10 cellular contexts compared by ENCODE assay signal in the genomic region with DNA sequence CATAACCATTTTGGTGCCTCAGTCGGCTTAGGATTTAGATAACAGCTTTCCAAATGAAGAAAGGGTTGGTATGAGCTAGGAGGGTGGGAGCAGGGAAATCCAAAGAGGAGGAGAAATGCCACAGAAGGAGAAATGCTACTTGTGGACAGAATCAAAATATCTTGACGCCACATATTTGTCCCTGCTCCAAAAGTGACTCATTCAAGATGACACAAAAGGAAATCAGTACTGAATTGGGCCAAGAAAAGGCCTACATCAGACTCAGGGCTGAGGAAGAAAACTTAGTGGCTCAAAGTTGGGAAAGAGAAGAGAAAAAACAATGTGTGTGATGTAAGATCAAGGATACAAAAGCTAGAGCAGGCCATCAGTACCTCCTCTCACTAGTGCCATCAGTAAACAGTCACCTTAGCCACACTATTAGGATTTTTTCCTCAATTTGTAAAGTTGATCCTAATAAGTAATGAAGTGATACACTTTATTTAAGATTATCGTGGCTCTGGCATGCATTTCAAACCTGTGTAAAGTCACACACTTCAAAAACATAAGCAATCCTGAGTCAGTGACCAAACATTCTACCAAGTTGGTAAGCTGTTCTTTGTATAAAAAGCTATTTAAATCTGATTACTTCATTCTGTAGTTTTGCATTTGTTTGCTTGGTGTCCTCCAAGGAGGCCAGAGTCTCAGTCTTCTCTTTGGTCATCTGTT. TPM values are rescaled to one million over a fixed set of nuclear protein-coding genes. Genes with fewer than 3 reads are reported as not detected.
A peak's percentile ranks its signal among the peaks of the same experiment; 100 is the strongest.
DNase-seq lines count a peak whose midpoint lies in the region; ATAC-seq, FAIRE-seq and TF ChIP-seq lines count a peak whose summit lies in the region.
"Had no signal": no experiment of that assay in that cellular context is flagged by ENCODE, and none has a peak within 500 bp of the region (broad histone marks: within the 10 kb centered on the region; RNA-seq: fewer than 3 reads in every experiment).

No MANE protein-coding gene starts in this region.

- DNase-seq in IMR-90 (peak; percentile 91), mucosa of descending colon (peak in 1 of 3 donors; percentile 9), urothelium cell line (ENCODE audit: low spot score) (peak; percentile 10), OCI-M1 (lab: John Stamatoyannopoulos, UW) (no peak), Karpas-422 (no peak)
- no peak for DNase-seq in activated T-cell treated with anti-CD3 and anti-CD28 coated beads, Interleukin-2, amount 50 U/mL, for 1 hour
- DNase-seq in activated T-cell treated with anti-CD3 and anti-CD28 coated beads, Interleukin-2, amount 50 U/mL, for 4 hours: no peak
- DNase-seq: NCI-H526 treated with DMSO at 0.1 percent for 48 hours had no signal

- peak overlapping the region; percentile 54; the same call in 1 of the 2 replicates for H4K91ac ChIP-seq in IMR-90 (ENCODE audit: insufficient read depth, low read depth, low read length)

- dilution Hi-C loops in IMR-90 (cut with HindIII; ENCODE audit: low sequenced_read_pairs, unreplicated experiment): no loop called here

- peak overlapping the region; percentile 75; the same call in 1 of the 2 replicates for H3K18ac ChIP-seq in IMR-90 (ENCODE audit: low read depth, low read length)

- intact Hi-C loops in IMR-90 (cut with micrococcal nuclease) (no loop called here), mucosa of descending colon (cut with DNase I, micrococcal nuclease) (no loop called here)

- H3K4me1 Mint-ChIP-seq in activated T-cell treated with anti-CD3 and anti-CD28 coated beads, Interleukin-2, amount 50 U/mL, for 4 hours (ENCODE audit: low read depth): no peaks in the 10 kb centered on the region
- H3K4me1 Mint-ChIP-seq: IgD-negative memory B cell had no signal

- H3K9me3 ChIP-seq in IMR-90 (ENCODE audit: control insufficient read depth, insufficient read depth, low read length): no peaks in the 10 kb centered on the region
- H3K9me3 ChIP-seq in duodenal mucosa (ENCODE audit: control insufficient read depth in 1 of 2, low read length in 2 of 2): no peaks in the 10 kb centered on the region
- no peaks in the 10 kb centered on the region for H3K9me3 ChIP-seq in mucosa of descending colon
- H3K9me3 ChIP-seq in Karpas-422 (ENCODE audit: low read length): no peaks in the 10 kb centered on the region

- H2BK20ac ChIP-seq in IMR-90 (ENCODE audit: low read depth, low read length): peak overlapping the region; percentile 40; the same call in 1 of the 2 replicates

- H4K5ac ChIP-seq in IMR-90 (ENCODE audit: low read depth, low read length): peak overlapping the region; percentile 55; the same call in 1 of the 2 replicates

- peak overlapping the region; percentile 88 for H2BK5ac ChIP-seq in IMR-90 (ENCODE audit: low read depth, low read length, poor library complexity, severe bottlenecking)

- H3K9ac ChIP-seq in IMR-90 (ENCODE audit: low read depth, low read length) (peak overlapping the region; percentile 34; the same call in 1 of the 2 replicates), duodenal mucosa (ENCODE audit: low read depth in 1 of 2, low read length in 2 of 2) (no peak overlapping the region), Karpas-422 (ENCODE audit: low read length) (no peak overlapping the region)

- H3K14ac ChIP-seq in IMR-90 (replicated peaks; ENCODE audit: low read depth, low read length): peak overlapping the region; percentile 63

- H4K20me1 ChIP-seq in IMR-90 (ENCODE audit: insufficient read depth, low read length): peaks cover 12% of the 10 kb centered on the region
- H4K20me1 ChIP-seq in Karpas-422 (ENCODE audit: insufficient read depth, low read depth, low read length): no peaks in the 10 kb centered on the region

- no CpG with 5 or more reads among the region's 3 CpGs for WGBS in IMR-90 (ENCODE audit: extremely low coverage in 2 of 2, insufficient read length in 1 of 2), 2 experiments

- no peaks in the 10 kb centered on the region for H3K79me2 ChIP-seq in Karpas-422 (ENCODE audit: low read length)

- H3K4me3 ChIP-seq in IMR-90 (ENCODE audit: insufficient read depth, low read depth, low read length) (no peak overlapping the region), duodenal mucosa (ENCODE audit: low read depth in 1 of 2, low read length in 2 of 2) (no peak overlapping the region), mucosa of descending colon (no peak overlapping the region), Karpas-422 (ENCODE audit: low read length) (no peak overlapping the region)

- CTCF ChIA-PET in IMR-90 (lab: Yijun Ruan, JAX): interaction anchor here (0.6 to 2.0 kb wide), 2 partner anchors 8 to 18 kb away, joined by 3 to 6 read pairs; no protein-coding TSS in a partner anchor

- H3K9me3 Mint-ChIP-seq in activated T-cell treated with anti-CD3 and anti-CD28 coated beads, Interleukin-2, amount 50 U/mL, for 4 hours: no peaks in the 10 kb centered on the region
- H3K9me3 Mint-ChIP-seq: IgD-negative memory B cell had no signal

- H3K56ac ChIP-seq in IMR-90 (ENCODE audit: extremely low read depth, insufficient read depth, low read length): peak overlapping the region; percentile 31

- no peak for TF ChIP-seq RAD21 in IMR-90 (IDR thresholded peaks at IDR 0.05; ENCODE audit: low read length)

- H3K79me1 ChIP-seq in IMR-90 (ENCODE audit: low read depth in 1 of 2, low read length in 2 of 2): peaks cover 11 to 54% of the 10 kb centered on the region in 2 experiments; a peak in 3 of 4 replicates

- H3K36me3 Mint-ChIP-seq in activated T-cell treated with anti-CD3 and anti-CD28 coated beads, Interleukin-2, amount 50 U/mL, for 4 hours (ENCODE audit: insufficient read depth): peaks cover 42% of the 10 kb centered on the region

- H3K27me3 ChIP-seq in IMR-90 (ENCODE audit: control insufficient read depth, insufficient read depth, low read length) (no peaks in the 10 kb centered on the region), duodenal mucosa (ENCODE audit: control insufficient read depth in 1 of 2, insufficient read depth in 2 of 2, low read length in 2 of 2) (no peaks in the 10 kb centered on the region), Karpas-422 (ENCODE audit: low read length) (no peaks in the 10 kb centered on the region)

- H3K4me2 ChIP-seq in IMR-90 (ENCODE audit: low read depth, low read length): peak overlapping the region; percentile 51
- H3K4me2 ChIP-seq in Karpas-422 (ENCODE audit: low read depth, low read length, poor library complexity, severe bottlenecking): no peak overlapping the region

- peak overlapping the region; percentile 83 for H3K23ac ChIP-seq in IMR-90 (ENCODE audit: low read depth, low read length)

- peak overlapping the region; percentile 98 for H2AK5ac ChIP-seq in IMR-90 (ENCODE audit: low read depth, low read length)

- peak; percentile 82 for ATAC-seq in IMR-90 (ENCODE audit: low read depth)
- ATAC-seq in mucosa of descending colon: peak; percentile 40
- ATAC-seq in activated T-cell treated with anti-CD3 and anti-CD28 coated beads, Interleukin-2, amount 50 U/mL, for 4 hours: no peak

- H3K4me3 Mint-ChIP-seq in activated T-cell treated with anti-CD3 and anti-CD28 coated beads, Interleukin-2, amount 50 U/mL, for 4 hours: no peak overlapping the region
- H3K4me3 Mint-ChIP-seq: IgD-negative memory B cell had no signal

- H3K27me3 Mint-ChIP-seq in activated T-cell treated with anti-CD3 and anti-CD28 coated beads, Interleukin-2, amount 50 U/mL, for 4 hours (ENCODE audit: low read depth): no peaks in the 10 kb centered on the region
- H3K27me3 Mint-ChIP-seq: IgD-negative memory B cell had no signal

- H2AFZ ChIP-seq in IMR-90 (replicated peaks; ENCODE audit: low read length, poor library complexity) (no peak overlapping the region), Karpas-422 (ENCODE audit: low read length) (no peak overlapping the region)

- FAIRE-seq in urothelium cell line (lab: Jason Lieb, UNC): no peak

- TF ChIP-seq CTCF in IMR-90 (conservative IDR thresholded peaks at IDR 0.05; ENCODE audit: low read depth, low read length): no peak
- no peak for TF ChIP-seq CTCF in mucosa of descending colon (IDR thresholded peaks at IDR 0.05)

- peak overlapping the region; percentile 63 for H2BK120ac ChIP-seq in IMR-90 (ENCODE audit: low read depth, low read length)

- H3K9me1 ChIP-seq in IMR-90 (ENCODE audit: insufficient read depth, low read length): peaks cover 20% of the 10 kb centered on the region

- H3K36me3 ChIP-seq in IMR-90 (ENCODE audit: control insufficient read depth, insufficient read depth, low read length) (peaks cover 37% of the 10 kb centered on the region), duodenal mucosa (ENCODE audit: control insufficient read depth in 1 of 2, insufficient read depth in 2 of 2, low read length in 2 of 2) (peaks cover 26 to 67% of the 10 kb centered on the region in 2 donors), mucosa of descending colon (ENCODE audit: low read depth) (no peaks in the 10 kb centered on the region), Karpas-422 (ENCODE audit: insufficient read depth, low read length) (no peaks in the 10 kb centered on the region)

- H4K8ac ChIP-seq in IMR-90 (ENCODE audit: low read depth in 2 of 2, low read length in 2 of 2): peak overlapping the region; percentile 46 to 85; a peak in 3 of 4 replicates

- no peak overlapping the region for H2AK9ac ChIP-seq in IMR-90 (replicated peaks; ENCODE audit: low read depth, low read length, poor library complexity)

- POLR2A ChIA-PET in IMR-90 (lab: Charles Lee; ENCODE audit: unreplicated experiment): no interaction called here

- peak overlapping the region; percentile 93 for H3K27ac ChIP-seq in IMR-90 (ENCODE audit: insufficient read depth, low read length)
- H3K27ac ChIP-seq in duodenal mucosa (ENCODE audit: low read depth, low read length): peak overlapping the region; percentile 59
- H3K27ac ChIP-seq in Karpas-422 (ENCODE audit: low read length): no peak overlapping the region

- H2BK15ac ChIP-seq in IMR-90 (ENCODE audit: low read depth, low read length): peak overlapping the region; percentile 24; the same call in 1 of the 3 replicates

- in situ Hi-C loops in IMR-90 (cut with MboI; ENCODE audit: low sequenced_read_pairs): no loop called here

- peak overlapping the region; percentile 81 for H3K4ac ChIP-seq in IMR-90 (ENCODE audit: low read depth, low read length)

- H3K9me2 ChIP-seq in Karpas-422 (replicated peaks; ENCODE audit: insufficient read depth, low read length): no peaks in the 10 kb centered on the region

- no TSS peak for BruUV-seq in IMR-90 (replicated peaks; lab: Mats Ljungman, UMichigan)

- TF ChIP-seq POLR2A in IMR-90 (IDR thresholded peaks at IDR 0.05; ENCODE audit: low read depth, low read length): no peak

- peaks cover 14% of the 10 kb centered on the region for H3K4me1 ChIP-seq in IMR-90 (ENCODE audit: control insufficient read depth, insufficient read depth, low read length)
- H3K4me1 ChIP-seq in duodenal mucosa (ENCODE audit: control insufficient read depth in 1 of 2, insufficient read depth in 2 of 2, low read length in 2 of 2): peaks cover 0 to 4% of the 10 kb centered on the region in 2 donors
- no peaks in the 10 kb centered on the region for H3K4me1 ChIP-seq in mucosa of descending colon (ENCODE audit: low read depth)
- H3K4me1 ChIP-seq in Karpas-422 (ENCODE audit: low read length): no peaks in the 10 kb centered on the region

RNA-seq across cellular contexts. Expression of a gene that starts 52.5 kb away (rescaled TPM):
- total RNA-seq in IMR-90 (2012; rRNA removed) (20.3 and 21.4 TPM in 2 replicates), mucosa of descending colon (10 to 100 TPM; 19.5 to 22.8 (median 22.4) TPM)
- 14.0 and 14.3 TPM in 2 replicates for polyA plus RNA-seq in IMR-90 (2012; rRNA removed)
- 6.3 and 11.3 TPM in 2 replicates for polyA plus RNA-seq in IMR-90 (2012; cell fraction: cytosol; rRNA removed)
- polyA plus RNA-seq in IMR-90 (2012; cell fraction: nucleus; rRNA removed; ENCODE audit: low replicate concordance): 4.7 and 15.0 TPM in 2 replicates
- total RNA-seq in activated T-cell treated with anti-CD3 and anti-CD28 coated beads, Interleukin-2, amount 50 U/mL, for 4 hours: 10 to 100 TPM; 31.4 to 35.6 (median 32.3) TPM
- 13.7 and 20.3 TPM in 2 replicates for total RNA-seq in Karpas-422 (2014; rRNA removed; shearing (Covaris generic); ENCODE audit: low replicate concordance)

Comparison
In these comparisons a context has a peak if more than half of its experiments do, and no peak if none do; other contexts are left out.
1. ATAC-seq: peak in IMR-90 (single experiment) and mucosa of descending colon (single experiment); none in activated T-cell treated with anti-CD3 and anti-CD28 coated beads, Interleukin-2, amount 50 U/mL, for 4 hours (0 of 2).
2. DNase-seq: peak in IMR-90 (single experiment) and urothelium cell line (single experiment); none in activated T-cell treated with anti-CD3 and anti-CD28 coated beads, Interleukin-2, amount 50 U/mL, for 1 hour (single experiment), OCI-M1 (single experiment), activated T-cell treated with anti-CD3 and anti-CD28 coated beads, Interleukin-2, amount 50 U/mL, for 4 hours (single experiment) and Karpas-422 (single experiment).